Comparison of ENCODE assay signal across 21 cellular contexts in genomic region chr17:67613961-67614360, GRCh38.
DNase-seq lines count a peak whose midpoint lies in the region; ATAC-seq and TF ChIP-seq lines count a peak whose summit lies in the region.
"Had no signal": no experiment of that assay in that cellular context is flagged by ENCODE, and none has a peak within 500 bp of the region (broad histone marks: within the 10 kb centered on the region; RNA-seq: fewer than 3 reads in every experiment).

No MANE protein-coding gene starts in this region.

- no peaks in the 10 kb centered on the region for H3K9me3 Mint-ChIP-seq in activated T-cell treated with anti-CD3 and anti-CD28 coated beads, Interleukin-2, amount 50 U/mL, for 72 hours
- H3K9me3 Mint-ChIP-seq in effector memory CD8-positive, alpha-beta T cell, result no peaks in the 10 kb centered on the region
- no peaks in the 10 kb centered on the region for H3K9me3 Mint-ChIP-seq in stimulated activated effector memory CD8-positive, alpha-beta T cell treated with anti-CD3 and anti-CD28 coated beads, Interleukin-12 subunit alpha, Interleukin-12 subunit beta, amount 100 ng/mL, for 72 hours
- H3K9me3 Mint-ChIP-seq: CD8-positive, alpha-beta memory T cell had no signal

- H3K4me1 Mint-ChIP-seq in activated T-cell treated with anti-CD3 and anti-CD28 coated beads, Interleukin-2, amount 50 U/mL, for 72 hours (ENCODE audit: low read depth), result peaks cover 6% of the 10 kb centered on the region
- peaks cover 11 to 34% of the 10 kb centered on the region in 2 donors for H3K4me1 Mint-ChIP-seq in effector memory CD8-positive, alpha-beta T cell (ENCODE audit: low read depth in 2 of 2)
- H3K4me1 Mint-ChIP-seq in stimulated activated effector memory CD8-positive, alpha-beta T cell treated with anti-CD3 and anti-CD28 coated beads, Interleukin-12 subunit alpha, Interleukin-12 subunit beta, amount 100 ng/mL, for 72 hours, result peaks cover 13% of the 10 kb centered on the region

- H3K36me3 Mint-ChIP-seq in activated T-cell treated with anti-CD3 and anti-CD28 coated beads, Interleukin-2, amount 50 U/mL, for 72 hours (ENCODE audit: insufficient read depth in 2 of 2), result peaks cover 0 to 3% of the 10 kb centered on the region in 2 donors
- peaks cover 7% of the 10 kb centered on the region for H3K36me3 Mint-ChIP-seq in effector memory CD8-positive, alpha-beta T cell (ENCODE audit: insufficient read depth)
- peaks cover 10% of the 10 kb centered on the region for H3K36me3 Mint-ChIP-seq in stimulated activated effector memory CD8-positive, alpha-beta T cell treated with anti-CD3 and anti-CD28 coated beads, Interleukin-12 subunit alpha, Interleukin-12 subunit beta, amount 100 ng/mL, for 72 hours

- TF ChIP-seq CTCF in GM12865 (IDR thresholded peaks at IDR 0.05; ENCODE audit: insufficient read depth, low read depth, low read length, missing control alignments), result no peak

- no peak overlapping the region for H3K4me3 Mint-ChIP-seq in activated T-cell treated with anti-CD3 and anti-CD28 coated beads, Interleukin-2, amount 50 U/mL, for 72 hours
- H3K4me3 Mint-ChIP-seq in effector memory CD8-positive, alpha-beta T cell, result no peak overlapping the region
- H3K4me3 Mint-ChIP-seq in stimulated activated effector memory CD8-positive, alpha-beta T cell treated with anti-CD3 and anti-CD28 coated beads, Interleukin-12 subunit alpha, Interleukin-12 subunit beta, amount 100 ng/mL, for 72 hours, result no peak overlapping the region
- H3K4me3 Mint-ChIP-seq: CD8-positive, alpha-beta memory T cell had no signal

- ATAC-seq in activated T-cell treated with anti-CD3 and anti-CD28 coated beads, Interleukin-2, amount 50 U/mL, for 72 hours (replicated peaks in 1 of 2), result no peak
- ATAC-seq in effector memory CD8-positive, alpha-beta T cell (replicated peaks), result no peak
- no peak for ATAC-seq in stimulated activated effector memory CD8-positive, alpha-beta T cell treated with anti-CD3 and anti-CD28 coated beads, Interleukin-12 subunit alpha, Interleukin-12 subunit beta, amount 100 ng/mL, for 72 hours
- ATAC-seq in HG02973 (IDR thresholded peaks at IDR 0.05; ENCODE audit: unreplicated experiment), result no peak
- ATAC-seq: HepG2, PC-3 had no signal

- H3K4me3 ChIP-seq in GM12865 (ENCODE audit: low read depth, low read length), result 0 out of 2 replicates have a peak overlapping the region, but pooled peaks have one; percentile 6
- H3K4me3 ChIP-seq: BLaER1 had no signal

- no peak for DNase-seq in activated T-cell treated with anti-CD3 and anti-CD28 coated beads, Interleukin-2, amount 50 U/mL, for 72 hours
- DNase-seq in activated T-cell treated with anti-CD3 and anti-CD28 coated beads for 4 hours (no peak), GM12865 (ENCODE audit: low read depth) (peak; percentile 55), NCI-H1105 treated with DMSO at 0.1 percent for 48 hours (lab: John Stamatoyannopoulos, UW) (no peak)
- DNase-seq in effector memory CD8-positive, alpha-beta T cell, result no peak
- no peak for DNase-seq in stimulated activated effector memory CD8-positive, alpha-beta T cell treated with anti-CD3 and anti-CD28 coated beads, Interleukin-12 subunit alpha, Interleukin-12 subunit beta, amount 100 ng/mL, for 72 hours (ENCODE audit: low spot score in 2 of 2)
- no peak for DNase-seq in stimulated activated CD4-positive, alpha-beta T cell treated with anti-CD3 and anti-CD28 coated beads, Interleukin-2, amount 100 ng/mL, for 24 hours
- DNase-seq: CD8-positive, alpha-beta memory T cell; DMS79; KG1; MV-4-11; NCI-H1417; NCI-H187 treated with DMSO at 0.1 percent for 48 hours; NCI-H345; NCI-H524 treated with DMSO at 0.1 percent for 48 hours; PC-3; RPMI8226; SIG-M5 had no signal

- no peaks in the 10 kb centered on the region for H3K27me3 Mint-ChIP-seq in activated T-cell treated with anti-CD3 and anti-CD28 coated beads, Interleukin-2, amount 50 U/mL, for 72 hours (ENCODE audit: low read depth)
- H3K27me3 Mint-ChIP-seq in effector memory CD8-positive, alpha-beta T cell, result no peaks in the 10 kb centered on the region
- H3K27me3 Mint-ChIP-seq: CD8-positive, alpha-beta memory T cell had no signal

- peak overlapping the region; percentile 32 for H3K27ac Mint-ChIP-seq in activated T-cell treated with anti-CD3 and anti-CD28 coated beads, Interleukin-2, amount 50 U/mL, for 72 hours
- H3K27ac Mint-ChIP-seq in effector memory CD8-positive, alpha-beta T cell, result peak overlapping the region; percentile 69 to 85
- H3K27ac Mint-ChIP-seq in stimulated activated effector memory CD8-positive, alpha-beta T cell treated with anti-CD3 and anti-CD28 coated beads, Interleukin-12 subunit alpha, Interleukin-12 subunit beta, amount 100 ng/mL, for 72 hours, result peak overlapping the region; percentile 50
